Comparison of ENCODE assay signal across 1 cellular context in the genomic region with DNA sequence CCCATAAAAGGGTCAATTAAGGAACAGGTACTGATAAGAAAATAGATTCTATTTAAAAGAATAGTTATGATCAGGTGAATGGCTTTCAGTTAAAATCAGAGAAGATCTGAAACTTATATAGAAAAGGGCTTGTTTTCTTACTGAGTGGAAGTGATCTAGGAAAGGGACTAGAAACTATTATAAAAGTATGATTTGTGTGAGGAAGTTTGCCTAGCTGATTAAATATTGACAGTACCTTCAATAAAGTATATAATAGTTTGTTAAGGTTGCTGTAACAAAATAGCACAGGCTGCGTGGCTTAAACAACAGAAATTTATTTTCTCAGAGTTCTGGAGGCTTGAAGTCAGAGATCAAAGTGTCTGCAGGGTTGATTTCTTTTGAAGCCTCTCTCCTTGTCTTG.
TF ChIP-seq lines count a peak whose summit lies in the region.

No MANE protein-coding gene starts in this region.

TF ChIP-seq in IMR-90, 13 proteins besides CTCF, POLR2A, EP300 and RAD21 (continued from another document):
- TF ChIP-seq, protein P1, sequence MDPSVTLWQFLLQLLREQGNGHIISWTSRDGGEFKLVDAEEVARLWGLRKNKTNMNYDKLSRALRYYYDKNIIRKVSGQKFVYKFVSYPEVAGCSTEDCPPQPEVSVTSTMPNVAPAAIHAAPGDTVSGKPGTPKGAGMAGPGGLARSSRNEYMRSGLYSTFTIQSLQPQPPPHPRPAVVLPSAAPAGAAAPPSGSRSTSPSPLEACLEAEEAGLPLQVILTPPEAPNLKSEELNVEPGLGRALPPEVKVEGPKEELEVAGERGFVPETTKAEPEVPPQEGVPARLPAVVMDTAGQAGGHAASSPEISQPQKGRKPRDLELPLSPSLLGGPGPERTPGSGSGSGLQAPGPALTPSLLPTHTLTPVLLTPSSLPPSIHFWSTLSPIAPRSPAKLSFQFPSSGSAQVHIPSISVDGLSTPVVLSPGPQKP (IDR thresholded peaks at IDR 0.05; ENCODE audit: borderline replicate concordance, low read depth, low read length) = no peak
- TF ChIP-seq MXI1 (IDR thresholded peaks at IDR 0.05; ENCODE audit: borderline replicate concordance, low read depth, low read length) (no peak), CHD1 (IDR thresholded peaks at IDR 0.05; ENCODE audit: low read depth, low read length) (no peak), SMC3 (IDR thresholded peaks at IDR 0.05; ENCODE audit: low read depth, low read length) (no peak), MAFK (IDR thresholded peaks at IDR 0.05; ENCODE audit: low read depth, low read length) (no peak), RCOR1 (IDR thresholded peaks at IDR 0.05; ENCODE audit: insufficient replicate concordance, low read length) (no peak), MAZ (IDR thresholded peaks at IDR 0.05; ENCODE audit: borderline replicate concordance, low read depth, low read length) (no peak)
- TF ChIP-seq, protein P2, sequence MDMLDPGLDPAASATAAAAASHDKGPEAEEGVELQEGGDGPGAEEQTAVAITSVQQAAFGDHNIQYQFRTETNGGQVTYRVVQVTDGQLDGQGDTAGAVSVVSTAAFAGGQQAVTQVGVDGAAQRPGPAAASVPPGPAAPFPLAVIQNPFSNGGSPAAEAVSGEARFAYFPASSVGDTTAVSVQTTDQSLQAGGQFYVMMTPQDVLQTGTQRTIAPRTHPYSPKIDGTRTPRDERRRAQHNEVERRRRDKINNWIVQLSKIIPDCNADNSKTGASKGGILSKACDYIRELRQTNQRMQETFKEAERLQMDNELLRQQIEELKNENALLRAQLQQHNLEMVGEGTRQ (IDR thresholded peaks at IDR 0.05; ENCODE audit: low read depth, low read length) = no peak
